10 cellular contexts compared by ENCODE assay signal in the genomic region with DNA sequence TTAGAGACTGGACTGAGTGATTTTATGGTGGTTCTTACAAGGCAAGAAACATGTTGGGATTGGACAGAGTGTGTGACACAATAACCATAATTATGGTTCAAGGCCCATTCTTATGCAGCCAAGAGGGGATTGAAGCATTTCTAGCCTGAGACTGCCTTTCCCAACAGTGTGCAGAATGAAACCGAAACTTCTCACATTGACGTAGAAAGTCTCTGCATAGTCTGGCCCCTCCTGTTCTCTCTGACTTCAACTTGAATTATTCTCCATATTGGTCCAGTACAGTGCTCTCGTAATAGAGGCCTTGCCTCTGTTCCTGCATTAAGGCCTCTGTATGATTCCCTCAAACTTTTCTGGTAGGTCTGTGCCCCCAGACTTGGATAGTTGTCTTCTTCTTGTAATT.
DNase-seq lines count a peak whose midpoint lies in the region; ATAC-seq and TF ChIP-seq lines count a peak whose summit lies in the region.
"Had no signal": no experiment of that assay in that cellular context is flagged by ENCODE, and none has a peak within 500 bp of the region (broad histone marks: within the 10 kb centered on the region; RNA-seq: fewer than 3 reads in every experiment).

No MANE protein-coding gene starts in this region.

- TF ChIP-seq CTCF in right lobe of liver (IDR thresholded peaks at IDR 0.05), result no peak

- no peak overlapping the region for H3K4me3 ChIP-seq in right lobe of liver
- H3K4me3 ChIP-seq: breast epithelium, spleen had no signal

- 64% methylated on average over 3 of the region's 3 CpGs for WGBS in right lobe of liver (ENCODE audit: insufficient coverage, low coverage, low lambda C conversion rate, missing lambda C conversion rate)

- intact Hi-C loops in right lobe of liver (cut with DNase I), result no loop called here

- H3K27ac ChIP-seq in right lobe of liver, result peak overlapping the region in 2 of 3 donors; percentile 3 to 71
- H3K27ac ChIP-seq: breast epithelium, spleen had no signal

- H3K27me3 ChIP-seq in right lobe of liver, result no peaks in the 10 kb centered on the region
- H3K27me3 ChIP-seq: breast epithelium, spleen had no signal

- no peak for TF ChIP-seq POLR2A in right lobe of liver (IDR thresholded peaks at IDR 0.05)

- ATAC-seq in GM18868 (IDR thresholded peaks at IDR 0.05; ENCODE audit: unreplicated experiment) (peak; percentile 96), GM21737 (IDR thresholded peaks at IDR 0.05; ENCODE audit: unreplicated experiment) (peak; percentile 95), HG03460 (IDR thresholded peaks at IDR 0.05; ENCODE audit: unreplicated experiment) (peak; percentile 96), right lobe of liver (peak; percentile 40 to 76 (median 48))

- H3K9me3 ChIP-seq in right lobe of liver, result no peaks in the 10 kb centered on the region
- H3K9me3 ChIP-seq: breast epithelium, spleen had no signal

- H3K4me1 ChIP-seq in right lobe of liver, result peaks cover 0 to 7% (median 3%) of the 10 kb centered on the region in 4 donors
- H3K4me1 ChIP-seq: spleen had no signal

- DNase-seq in right lobe of liver (no peak), GOT3 (lab: John Stamatoyannopoulos, UW) (no peak), amygdala (lab: John Stamatoyannopoulos, UW) (no peak), mucosa of gallbladder (ENCODE audit: low spot score) (no peak), SKM-1 treated with dmso at 0.1 percent for 144 hours (lab: John Stamatoyannopoulos, UW; ENCODE audit: unreplicated experiment) (no peak)
- DNase-seq: spleen had no signal

- no peaks in the 10 kb centered on the region for H3K36me3 ChIP-seq in right lobe of liver
- H3K36me3 ChIP-seq: breast epithelium, spleen had no signal
